ENCODE assay signal across 11 cellular contexts in genomic region chr17:27546624-27547300, GRCh38.
DNase-seq lines count a peak whose midpoint lies in the region; ATAC-seq, FAIRE-seq and TF ChIP-seq lines count a peak whose summit lies in the region.
"Had no signal": no experiment of that assay in that cellular context is flagged by ENCODE, and none has a peak within 500 bp of the region (broad histone marks: within the 10 kb centered on the region; RNA-seq: fewer than 3 reads in every experiment).

No MANE protein-coding gene starts in this region.

- H3K9me3 Mint-ChIP-seq in Caco-2 (ENCODE audit: unreplicated experiment) (no peaks in the 10 kb centered on the region), memory B cell (no peaks in the 10 kb centered on the region), T-cell (no peaks in the 10 kb centered on the region)

- H3K4me1 ChIP-seq in Caco-2 (peaks cover 64% of the 10 kb centered on the region), Panc1 (ENCODE audit: control insufficient read depth, insufficient read depth, low read length) (peaks cover 30% of the 10 kb centered on the region)

- H3K9me3 ChIP-seq in Caco-2 (no peaks in the 10 kb centered on the region), Panc1 (ENCODE audit: control insufficient read depth, insufficient read depth, low read depth, low read length) (no peaks in the 10 kb centered on the region)
- H3K9me3 ChIP-seq: lower lobe of right lung had no signal

- H3K4me1 Mint-ChIP-seq in Caco-2 (ENCODE audit: low read depth, unreplicated experiment) (peaks cover 48% of the 10 kb centered on the region), memory B cell (peaks cover 52% of the 10 kb centered on the region), T-cell (peaks cover 34 to 50% (median 35%) of the 10 kb centered on the region in 3 donors)

- peak overlapping the region; percentile 85 for H3K27ac Mint-ChIP-seq in Caco-2 (ENCODE audit: unreplicated experiment)
- peak overlapping the region; percentile 46 for H3K27ac Mint-ChIP-seq in memory B cell
- no peak overlapping the region for H3K27ac Mint-ChIP-seq in T-cell

- no peaks in the 10 kb centered on the region for H3K27me3 ChIP-seq in Caco-2 (replicated peaks; ENCODE audit: control insufficient read depth, insufficient read depth, low read length)
- no peaks in the 10 kb centered on the region for H3K27me3 ChIP-seq in Panc1 (ENCODE audit: control insufficient read depth, insufficient read depth, low read length)

- H3K36me3 Mint-ChIP-seq in Caco-2 (ENCODE audit: insufficient read depth, unreplicated experiment), result peaks cover 25% of the 10 kb centered on the region
- H3K36me3 Mint-ChIP-seq in memory B cell, result peaks cover 5% of the 10 kb centered on the region
- H3K36me3 Mint-ChIP-seq in T-cell, result peaks cover 9% of the 10 kb centered on the region

- CTCF ChIA-PET in Caco-2 (lab: Charles Lee), result interaction anchor here (0.6 to 2.1 kb wide), 8 partner anchors 11 to 108 kb away, joined by 3 to 10 read pairs (median 4); no protein-coding TSS in a partner anchor
- CTCF ChIA-PET in Panc1 (lab: Charles Lee), result interaction anchor here (0.6 kb wide), 1 partner anchor 76 kb away, joined by 3 read pairs; no protein-coding TSS in a partner anchor
- CTCF ChIA-PET in T-cell (lab: Charles Lee), result interaction anchor here in 1 of 2 donors (0.6 to 1.0 kb wide), 4 partner anchors 53 to 85 kb away, joined by 3 to 5 read pairs (median 4); no protein-coding TSS in a partner anchor

- H3K36me3 ChIP-seq in Caco-2 (ENCODE audit: control insufficient read depth, insufficient read depth, low read length) (peaks cover 7% of the 10 kb centered on the region; the same call in 1 of the 2 replicates), Panc1 (ENCODE audit: control insufficient read depth, insufficient read depth, low read length) (no peaks in the 10 kb centered on the region)
- H3K36me3 ChIP-seq: lower lobe of right lung had no signal

- ATAC-seq in Panc1, result peak; percentile 76
- ATAC-seq in memory B cell (ENCODE audit: low read depth), result no peak
- ATAC-seq in HG03439 (IDR thresholded peaks at IDR 0.05; ENCODE audit: unreplicated experiment), result no peak
- no peak for ATAC-seq in T-cell (replicated peaks in 1 of 4)

- DNase-seq in Caco-2, result no peak
- DNase-seq in GM19239 (ENCODE audit: insufficient read length, low spot score), result no peak
- DNase-seq in Panc1 (ENCODE audit: low read depth, low spot score), result no peak
- no peak for DNase-seq in memory B cell (ENCODE audit: low spot score in 2 of 2)
- no peak for DNase-seq in NCI-H1092 treated with DMSO at 0.1 percent for 48 hours (lab: John Stamatoyannopoulos, UW)
- no peak for DNase-seq in T-cell
- DNase-seq in NCI-H526 treated with DMSO at 0.1 percent for 48 hours (lab: John Stamatoyannopoulos, UW), result no peak
- DNase-seq: lower lobe of right lung, NCI-H345, substantia nigra had no signal

- H3K4me3 Mint-ChIP-seq in Caco-2 (ENCODE audit: unreplicated experiment) (peak overlapping the region; percentile 6), memory B cell (peak overlapping the region; percentile 3), T-cell (no peak overlapping the region)

- POLR2A ChIA-PET in Caco-2 (lab: Charles Lee), result interaction anchor here (0.6 to 1.1 kb wide), 3 partner anchors 13 to 23 kb away, joined by 3 to 4 read pairs (median 3); no protein-coding TSS in a partner anchor
- POLR2A ChIA-PET in Panc1 (lab: Charles Lee), result no interaction called here
- POLR2A ChIA-PET in T-cell (lab: Charles Lee), result no interaction called here

- peak overlapping the region; percentile 36 for H3K27ac ChIP-seq in Panc1 (ENCODE audit: low read length)
- H3K27ac ChIP-seq: lower lobe of right lung had no signal

- in situ Hi-C loops in Panc1 (cut with HindIII; ENCODE audit: low pct_unique_long_range_greater_than_20kb, low sequenced_read_pairs), result no loop called here

- TF ChIP-seq CTCF in Caco-2 (IDR thresholded peaks at IDR 0.05; ENCODE audit: insufficient read depth in 1 of 2, low read depth in 1 of 2, low read length in 1 of 2, severe bottlenecking in 1 of 2, unreplicated experiment in 1 of 2) (no peak), Panc1 (IDR thresholded peaks at IDR 0.05) (no peak)

- no peak overlapping the region for H3K4me3 ChIP-seq in Caco-2 (ENCODE audit: low read depth, low read length)
- H3K4me3 ChIP-seq in Panc1 (ENCODE audit: low read depth in 2 of 2, low read length in 2 of 2), result peak overlapping the region in 1 of 2 experiments; percentile 35; a peak in 2 of 4 replicates
- H3K4me3 ChIP-seq: lower lobe of right lung had no signal

- intact Hi-C loops in Caco-2 (cut with micrococcal nuclease; ENCODE audit: unreplicated experiment), result no loop called here
- intact Hi-C loops in Panc1 (cut with micrococcal nuclease; ENCODE audit: unreplicated experiment), result no loop called here

- H3K27me3 Mint-ChIP-seq in Caco-2 (ENCODE audit: insufficient read depth, unreplicated experiment) (no peaks in the 10 kb centered on the region), memory B cell (no peaks in the 10 kb centered on the region), T-cell (no peaks in the 10 kb centered on the region)

- peak; percentile 88 for FAIRE-seq in GM19239 (lab: Jason Lieb, UNC)

- BruUV-seq in Caco-2 (replicated peaks; lab: Mats Ljungman, UMichigan) (no TSS peak), Panc1 (replicated peaks; lab: Mats Ljungman, UMichigan) (no TSS peak)

Comparison
In these comparisons a context has a peak if more than half of its experiments do, and no peak if none do; other contexts are left out.
1. H3K27ac Mint-ChIP-seq: peak in Caco-2 (single experiment) and memory B cell (single experiment); none in T-cell (0 of 2).
2. H3K4me3 Mint-ChIP-seq: peak in Caco-2 (single experiment) and memory B cell (single experiment); none in T-cell (0 of 3).